ENCODE assay signal across 9 cellular contexts in the genomic region with DNA sequence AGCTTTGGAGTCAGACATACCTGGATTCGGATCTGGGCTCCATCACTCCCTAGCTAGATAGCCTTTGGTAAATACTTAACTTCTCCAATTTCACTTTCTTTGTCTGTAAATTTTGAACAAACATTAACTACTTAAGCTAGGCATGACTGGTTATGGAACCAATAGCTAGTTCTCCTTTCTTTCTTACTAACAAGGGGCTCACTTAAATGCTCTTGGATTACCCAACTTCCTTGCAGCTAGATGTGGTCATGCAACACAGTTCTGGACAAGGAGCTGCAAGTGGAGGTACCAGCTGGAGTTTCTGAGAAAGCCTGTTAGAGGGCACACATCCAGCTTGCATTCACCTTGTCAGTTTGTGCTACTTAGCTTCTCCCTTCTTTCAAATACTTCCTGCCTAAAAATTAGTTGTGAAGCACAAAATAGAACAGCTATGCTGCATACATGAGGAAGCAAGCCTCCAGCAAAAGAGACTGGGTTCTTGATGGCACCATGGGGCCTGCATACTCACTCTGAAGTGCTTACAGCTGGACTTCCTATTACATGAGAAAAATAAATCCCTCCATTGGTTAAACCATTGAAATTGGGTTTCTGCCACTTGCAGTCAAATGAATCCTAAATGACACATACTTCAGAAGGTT.
A peak's percentile ranks its signal among the peaks of the same experiment; 100 is the strongest.
DNase-seq lines count a peak whose midpoint lies in the region; ATAC-seq and TF ChIP-seq lines count a peak whose summit lies in the region.
"Had no signal": no experiment of that assay in that cellular context is flagged by ENCODE, and none has a peak within 500 bp of the region (broad histone marks: within the 10 kb centered on the region; RNA-seq: fewer than 3 reads in every experiment).

No MANE protein-coding gene starts in this region.

- ATAC-seq in GM19397 (IDR thresholded peaks at IDR 0.05; ENCODE audit: unreplicated experiment) (peak; percentile 62), HG03139 (IDR thresholded peaks at IDR 0.05; ENCODE audit: unreplicated experiment) (peak; percentile 56), activated B cell treated with CpG ODN at 0.5 μM for 24 hours (ENCODE audit: low read depth) (peak; percentile 87), HG02571 (IDR thresholded peaks at IDR 0.05; ENCODE audit: unreplicated experiment) (no peak)
- ATAC-seq: activated naive CD4-positive, alpha-beta T cell treated with anti-CD3 and anti-CD28 coated beads, Interleukin-2, amount 50 U/mL, for 72 hours had no signal

- H3K4me3 Mint-ChIP-seq in Caco-2 (ENCODE audit: unreplicated experiment) (no peak overlapping the region), activated B cell treated with CpG ODN at 0.5 μM for 24 hours (peak overlapping the region; percentile 67)

- peaks cover 9% of the 10 kb centered on the region for H3K9me3 Mint-ChIP-seq in Caco-2 (ENCODE audit: unreplicated experiment)
- H3K9me3 Mint-ChIP-seq in activated B cell treated with CpG ODN at 0.5 μM for 24 hours, result peaks cover 6% of the 10 kb centered on the region

- H3K4me3 ChIP-seq in Caco-2 (ENCODE audit: low read depth, low read length), result no peak overlapping the region
- H3K4me3 ChIP-seq in tibial artery, result no peak overlapping the region

- H3K9me3 ChIP-seq in Caco-2 (no peaks in the 10 kb centered on the region), tibial artery (no peaks in the 10 kb centered on the region)

- POLR2A ChIA-PET in Caco-2 (lab: Charles Lee) (interaction anchor here (0.5 to 1.1 kb wide), 2 partner anchors 17 to 193 kb away, joined by 3 read pairs; no protein-coding TSS in a partner anchor), activated B cell treated with CpG ODN at 0.5 μM for 24 hours (lab: Charles Lee) (interaction anchor here (0.5 to 3.0 kb wide), 9 partner anchors 23 to 596 kb away, joined by 3 to 16 read pairs (median 5); no protein-coding TSS in a partner anchor)

- BruUV-seq in Caco-2 (replicated peaks; lab: Mats Ljungman, UMichigan), result no TSS peak

- DNase-seq in Caco-2 (no peak), activated B cell treated with CpG ODN at 0.5 μM for 24 hours (no peak), tibial artery (no peak), NCI-H526 (lab: John Stamatoyannopoulos, UW) (no peak)
- DNase-seq in stimulated activated CD4-positive, alpha-beta T cell treated with anti-CD3 and anti-CD28 coated beads, Interleukin-15, amount 100 ng/mL, for 24 hours, result no peak

- CTCF ChIA-PET in Caco-2 (lab: Charles Lee) (interaction anchor here (0.5 to 1.2 kb wide), 5 partner anchors 11 to 195 kb away, joined by 3 to 5 read pairs (median 4); no protein-coding TSS in a partner anchor), activated B cell treated with CpG ODN at 0.5 μM for 24 hours (lab: Charles Lee) (interaction anchor here (1.0 to 3.9 kb wide), 4 partner anchors 10 to 242 kb away, joined by 3 to 20 read pairs (median 5); no protein-coding TSS in a partner anchor)

- no peak overlapping the region for H3K27ac ChIP-seq in tibial artery

- H3K4me1 Mint-ChIP-seq in Caco-2 (ENCODE audit: low read depth, unreplicated experiment) (peaks cover 52% of the 10 kb centered on the region), activated B cell treated with CpG ODN at 0.5 μM for 24 hours (peaks cover 63% of the 10 kb centered on the region)

- TF ChIP-seq CTCF in Caco-2 (IDR thresholded peaks at IDR 0.05; ENCODE audit: insufficient read depth in 1 of 2, low read depth in 1 of 2, low read length in 1 of 2, severe bottlenecking in 1 of 2, unreplicated experiment in 1 of 2) (no peak), activated B cell treated with CpG ODN at 0.5 μM for 24 hours (IDR thresholded peaks at IDR 0.05) (no peak), tibial artery (IDR thresholded peaks at IDR 0.05) (no peak)

- H3K27ac Mint-ChIP-seq in Caco-2 (ENCODE audit: unreplicated experiment) (peak overlapping the region; percentile 0), activated B cell treated with CpG ODN at 0.5 μM for 24 hours (peak overlapping the region; percentile 85)

- H3K4me1 ChIP-seq in Caco-2 (peaks cover 58% of the 10 kb centered on the region), tibial artery (peaks cover 0 to 28% (median 4%) of the 10 kb centered on the region in 4 donors)

- H3K27me3 Mint-ChIP-seq in Caco-2 (ENCODE audit: insufficient read depth, unreplicated experiment) (no peaks in the 10 kb centered on the region), activated B cell treated with CpG ODN at 0.5 μM for 24 hours (no peaks in the 10 kb centered on the region)

- intact Hi-C loops in Caco-2 (cut with micrococcal nuclease; ENCODE audit: unreplicated experiment), result no loop called here
- intact Hi-C loops in activated B cell treated with CpG ODN at 0.5 μM for 24 hours (cut with micrococcal nuclease), result loop anchor here (1.0 to 5.0 kb wide), 3 partner anchors 28 to 152 kb away; no protein-coding TSS in a partner anchor
- intact Hi-C loops in tibial artery (cut with DNase I; ENCODE audit: low total_unique reads), result no loop called here

- H3K36me3 ChIP-seq in Caco-2 (ENCODE audit: control insufficient read depth, insufficient read depth, low read length), result no peaks in the 10 kb centered on the region; the same call in 1 of the 2 replicates
- H3K36me3 ChIP-seq in tibial artery, result no peaks in the 10 kb centered on the region

- peaks cover 4% of the 10 kb centered on the region for H3K36me3 Mint-ChIP-seq in Caco-2 (ENCODE audit: insufficient read depth, unreplicated experiment)
- H3K36me3 Mint-ChIP-seq in activated B cell treated with CpG ODN at 0.5 μM for 24 hours (ENCODE audit: low read depth), result no peaks in the 10 kb centered on the region
- H3K36me3 Mint-ChIP-seq: activated naive CD4-positive, alpha-beta T cell treated with anti-CD3 and anti-CD28 coated beads, Interleukin-2, amount 50 U/mL, for 72 hours had no signal

- no peaks in the 10 kb centered on the region for H3K27me3 ChIP-seq in Caco-2 (replicated peaks; ENCODE audit: control insufficient read depth, insufficient read depth, low read length)
- H3K27me3 ChIP-seq in tibial artery, result no peaks in the 10 kb centered on the region
